27 cellular contexts compared by ENCODE assay signal in the genomic region with DNA sequence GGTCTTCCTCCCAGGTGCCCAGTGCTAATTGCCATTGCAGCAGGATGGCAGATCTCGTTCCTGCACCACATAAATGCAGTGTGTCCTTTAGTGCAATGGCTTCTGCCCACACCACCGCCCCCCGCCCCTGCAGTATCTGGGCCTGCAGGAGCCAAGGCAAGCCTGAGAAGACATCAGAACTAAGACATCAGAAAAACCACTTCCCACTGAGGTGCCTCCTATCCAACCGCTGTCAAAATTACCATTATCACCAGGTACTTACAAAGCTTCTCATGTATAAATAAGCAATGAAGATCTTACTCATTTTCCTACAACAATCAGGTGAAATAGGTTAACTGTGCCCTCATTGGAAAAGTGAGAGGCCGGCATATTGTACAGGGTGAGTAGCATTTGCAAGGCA.
"Had no signal": no experiment of that assay in that cellular context is flagged by ENCODE, and none has a peak within 500 bp of the region (broad histone marks: within the 10 kb centered on the region; RNA-seq: fewer than 3 reads in every experiment).

No MANE protein-coding gene starts in this region.

- H3K4me1 ChIP-seq: neural progenitor cell, parathyroid adenoma, psoas muscle, right lobe of liver, sigmoid colon, spleen, suprapubic skin, testis, tibial artery, transverse colon, upper lobe of right lung, uterus had no signal

- H3K9ac ChIP-seq: neural progenitor cell, parathyroid adenoma had no signal

- H3K27ac ChIP-seq: neural progenitor cell, ovary, parathyroid adenoma, psoas muscle, right lobe of liver, sigmoid colon, spleen, suprapubic skin, testis, tibial artery, transverse colon, upper lobe of right lung, uterus had no signal

- H3K36me3 ChIP-seq: neural progenitor cell, ovary, right lobe of liver, sigmoid colon, spleen, suprapubic skin, tibial artery, transverse colon, upper lobe of right lung, uterus had no signal

- ATAC-seq: natural killer cell; psoas muscle; right cardiac atrium; right lobe of liver; stimulated activated naive CD8-positive, alpha-beta T cell treated with anti-CD3 and anti-CD28 coated beads, Interleukin-15, amount 100 ng/mL, for 72 hours; stimulated activated naive CD8-positive, alpha-beta T cell treated with anti-CD3 and anti-CD28 coated beads, Interleukin-15, Interleukin-2, amounts not matched to agents 100 U/mL and 50 U/mL, for 24 hours; upper lobe of right lung had no signal

- DNase-seq: natural killer cell; occipital lobe; ovary; posterior cingulate gyrus; psoas muscle; right cardiac atrium; right lobe of liver; sigmoid colon; spleen; stimulated activated CD4-positive, alpha-beta T cell treated with anti-CD3 and anti-CD28 coated beads, Interleukin-12 subunit alpha, Interleukin-12 subunit beta, amount 100 ng/mL, for 4 hours; stimulated activated CD4-positive, alpha-beta T cell treated with anti-CD3 and anti-CD28 coated beads, Interleukin-1b, Interleukin-23, amount 100 ng/mL, for 48 hours; stimulated activated CD4-positive, alpha-beta T cell treated with anti-CD3 and anti-CD28 coated beads, Interleukin-4, amount 100 ng/mL, for 1 hour; stimulated activated CD4-positive, alpha-beta T cell treated with anti-CD3 and anti-CD28 coated beads, Interleukin-4, amount 100 ng/mL, for 4 hours; stimulated activated CD8-positive, alpha-beta memory T cell treated with anti-CD3 and anti-CD28 coated beads, Interleukin-4, amount 100 ng/mL, for 48 hours; stimulated activated naive CD4-positive, alpha-beta T cell; stimulated activated naive CD8-positive, alpha-beta T cell treated with anti-CD3 and anti-CD28 coated beads, Interleukin-15, amount 100 ng/mL, for 72 hours; stimulated activated naive CD8-positive, alpha-beta T cell treated with anti-CD3 and anti-CD28 coated beads, Interleukin-15, Interleukin-2, amounts not matched to agents 100 U/mL and 50 U/mL, for 24 hours; substantia nigra; testis; tibial artery; transverse colon; upper lobe of right lung; uterus had no signal

- H3K27me3 ChIP-seq: neural progenitor cell, ovary, sigmoid colon, suprapubic skin, testis, tibial artery, transverse colon, upper lobe of right lung had no signal

- H3K4me2 ChIP-seq: neural progenitor cell, smooth muscle cell had no signal

- H3K4me3 ChIP-seq: neural progenitor cell, ovary, psoas muscle, right lobe of liver, sigmoid colon, smooth muscle cell, spleen, suprapubic skin, testis, tibial artery, transverse colon, upper lobe of right lung, uterus had no signal

- H3K9me3 ChIP-seq: ovary, psoas muscle, right lobe of liver, sigmoid colon, spleen, suprapubic skin, testis, tibial artery, transverse colon, upper lobe of right lung, uterus had no signal
